9 cellular contexts compared by ENCODE assay signal in genomic region chr11:2186669-2187266, GRCh38. TPM values are rescaled to one million over a fixed set of nuclear protein-coding genes. Genes with fewer than 3 reads are reported as not detected.
DNase-seq lines count a peak whose midpoint lies in the region; ATAC-seq and TF ChIP-seq lines count a peak whose summit lies in the region.
"Had no signal": no experiment of that assay in that cellular context is flagged by ENCODE, and none has a peak within 500 bp of the region (broad histone marks: within the 10 kb centered on the region; RNA-seq: fewer than 3 reads in every experiment).

No MANE protein-coding gene starts in this region.

- peak; percentile 48 for ATAC-seq in esophagus mucosa
- ATAC-seq in HG02884 (IDR thresholded peaks at IDR 0.05; ENCODE audit: unreplicated experiment): no peak
- ATAC-seq in GM18520 (IDR thresholded peaks at IDR 0.05; ENCODE audit: unreplicated experiment): no peak

- CTCF ChIA-PET in activated CD4-positive, alpha-beta memory T cell treated with anti-CD3 and anti-CD28 coated beads for 36 hours (lab: Charles Lee): interaction anchor here (0.7 to 4.8 kb wide), 9 partner anchors 8 to 236 kb away, joined by 3 to 44 read pairs (median 4); partner anchors contain the start of genes C11orf21 and TSPAN32

- H2AFZ ChIP-seq in smooth muscle cell (ENCODE audit: low read depth): no peak overlapping the region

- H3K4me2 ChIP-seq in smooth muscle cell: no peak overlapping the region

- H4K20me1 ChIP-seq in smooth muscle cell (ENCODE audit: low read depth): no peaks in the 10 kb centered on the region

- H3F3A ChIP-seq in smooth muscle cell (ENCODE audit: low read depth): no peaks in the 10 kb centered on the region

- H3K27ac ChIP-seq in smooth muscle cell (ENCODE audit: low read depth): no peak overlapping the region

- H3K79me2 ChIP-seq in smooth muscle cell (ENCODE audit: low read depth): no peaks in the 10 kb centered on the region

- no peaks in the 10 kb centered on the region for H3K36me3 ChIP-seq in smooth muscle cell (ENCODE audit: low read depth)

- peaks cover 20% of the 10 kb centered on the region for H3K4me1 ChIP-seq in smooth muscle cell (ENCODE audit: low read depth)

- intact Hi-C loops in activated CD4-positive, alpha-beta memory T cell treated with anti-CD3 and anti-CD28 coated beads for 36 hours (cut with micrococcal nuclease): loop anchor here (2.0 kb wide), 1 partner anchor 234 kb away; no protein-coding TSS in a partner anchor

- no peak overlapping the region for H3K9ac ChIP-seq in smooth muscle cell (ENCODE audit: low read depth)

- 55% methylated on average over 16 of the region's 21 CpGs for WGBS in smooth muscle cell (ENCODE audit: low lambda C conversion rate)

- no peaks in the 10 kb centered on the region for H3K4me1 Mint-ChIP-seq in activated CD4-positive, alpha-beta memory T cell treated with anti-CD3 and anti-CD28 coated beads for 36 hours (ENCODE audit: low read depth)

- POLR2A ChIA-PET in activated CD4-positive, alpha-beta memory T cell treated with anti-CD3 and anti-CD28 coated beads for 36 hours (lab: Charles Lee): interaction anchor here (1.4 kb wide), 1 partner anchor 115 kb away, joined by 3 read pairs; the partner anchor contains the start of genes C11orf21 and TSPAN32

- H3K9me3 ChIP-seq in smooth muscle cell (replicated peaks; ENCODE audit: low read depth): no peaks in the 10 kb centered on the region

- no peaks in the 10 kb centered on the region for H3K9me3 Mint-ChIP-seq in activated CD4-positive, alpha-beta memory T cell treated with anti-CD3 and anti-CD28 coated beads for 36 hours

- H3K27me3 Mint-ChIP-seq in activated CD4-positive, alpha-beta memory T cell treated with anti-CD3 and anti-CD28 coated beads for 36 hours: peaks cover 14% of the 10 kb centered on the region

- no peak overlapping the region for H3K4me3 ChIP-seq in smooth muscle cell

- no peak overlapping the region for H3K4me3 Mint-ChIP-seq in activated CD4-positive, alpha-beta memory T cell treated with anti-CD3 and anti-CD28 coated beads for 36 hours

- peaks cover 7% of the 10 kb centered on the region for H3K27me3 ChIP-seq in smooth muscle cell (ENCODE audit: low read depth)

- TF ChIP-seq CTCF in smooth muscle cell (IDR thresholded peaks at IDR 0.05; ENCODE audit: borderline replicate concordance, insufficient read depth, poor library complexity, severe bottlenecking): peak; percentile 30

- no peak overlapping the region for H3K27ac Mint-ChIP-seq in activated CD4-positive, alpha-beta memory T cell treated with anti-CD3 and anti-CD28 coated beads for 36 hours

- H3K36me3 Mint-ChIP-seq in activated CD4-positive, alpha-beta memory T cell treated with anti-CD3 and anti-CD28 coated beads for 36 hours: no peaks in the 10 kb centered on the region

- peak; percentile 78 to 80 for DNase-seq in NCI-H2081 (lab: John Stamatoyannopoulos, UW)
- no peak for DNase-seq in NCI-H2081 treated with DMSO at 0.1 percent for 48 hours (lab: John Stamatoyannopoulos, UW)
- peak; percentile 59 to 74 for DNase-seq in NCI-H1930 (lab: John Stamatoyannopoulos, UW)
- peak; percentile 56 for DNase-seq in activated CD4-positive, alpha-beta memory T cell treated with anti-CD3 and anti-CD28 coated beads for 36 hours
- DNase-seq in smooth muscle cell (lab: John Stamatoyannopoulos, UW; ENCODE audit: unreplicated experiment): no peak

RNA-seq across cellular contexts. Expression of gene TH, which starts 15.2 kb away (rescaled TPM):
- not detected for total RNA-seq in activated CD4-positive, alpha-beta memory T cell treated with anti-CD3 and anti-CD28 coated beads for 36 hours
- total RNA-seq in esophagus mucosa: 0.40 TPM
- total RNA-seq in smooth muscle cell: not detected in 2 replicates
- polyA plus RNA-seq in smooth muscle cell: not detected in 2 replicates

RNA-seq across cellular contexts. Expression of gene INS, which starts 25.8 kb away (rescaled TPM):
- total RNA-seq in activated CD4-positive, alpha-beta memory T cell treated with anti-CD3 and anti-CD28 coated beads for 36 hours: not detected
- total RNA-seq in esophagus mucosa (not detected), smooth muscle cell (not detected in 2 replicates)
- not detected in 2 replicates for polyA plus RNA-seq in smooth muscle cell
- total RNA-seq: urinary bladder had no signal

RNA-seq across cellular contexts. Expression of gene IGF2, which starts 47.6 kb away (rescaled TPM):
- 10 to 100 TPM; 26.5 to 27.0 TPM for total RNA-seq in activated CD4-positive, alpha-beta memory T cell treated with anti-CD3 and anti-CD28 coated beads for 36 hours
- total RNA-seq in esophagus mucosa (1.6 TPM), smooth muscle cell (2,086 and 2,274 TPM in 2 replicates)
- polyA plus RNA-seq in smooth muscle cell: 3,825 and 3,877 TPM in 2 replicates

Comparison
In these comparisons a context has a peak if more than half of its experiments do, and no peak if none do; other contexts are left out.
1. DNase-seq: peak in NCI-H2081 (2 of 2), NCI-H1930 (2 of 2) and activated CD4-positive, alpha-beta memory T cell treated with anti-CD3 and anti-CD28 coated beads for 36 hours (single experiment); none in NCI-H2081 treated with DMSO at 0.1 percent for 48 hours (single experiment) and smooth muscle cell (single experiment).
2. RNA of gene IGF2, which starts 47.6 kb away (total RNA-seq): 2,086 to 2,274 TPM in smooth muscle cell; 26.5 to 27.0 TPM in activated CD4-positive, alpha-beta memory T cell treated with anti-CD3 and anti-CD28 coated beads for 36 hours and 1.6 TPM in esophagus mucosa (single experiment); every median in the first group is over 10 times any median in the second.